ENCODE assay signal across 1 cellular context in genomic region chr2:232458051-232458660, GRCh38.
TF ChIP-seq lines count a peak whose summit lies in the region.

No MANE protein-coding gene starts in this region.

TF ChIP-seq in IMR-90, 13 proteins besides CTCF, POLR2A, EP300 and RAD21 (continued from another document):
- TF ChIP-seq CEBPB (IDR thresholded peaks at IDR 0.05; ENCODE audit: low read depth, low read length) (no peak), BHLHE40 (IDR thresholded peaks at IDR 0.05; ENCODE audit: low read depth, low read length) (no peak)
TF ChIP-seq in IMR-90: peak in this region for 0.
